ENCODE assay signal across 24 cellular contexts in the genomic region with DNA sequence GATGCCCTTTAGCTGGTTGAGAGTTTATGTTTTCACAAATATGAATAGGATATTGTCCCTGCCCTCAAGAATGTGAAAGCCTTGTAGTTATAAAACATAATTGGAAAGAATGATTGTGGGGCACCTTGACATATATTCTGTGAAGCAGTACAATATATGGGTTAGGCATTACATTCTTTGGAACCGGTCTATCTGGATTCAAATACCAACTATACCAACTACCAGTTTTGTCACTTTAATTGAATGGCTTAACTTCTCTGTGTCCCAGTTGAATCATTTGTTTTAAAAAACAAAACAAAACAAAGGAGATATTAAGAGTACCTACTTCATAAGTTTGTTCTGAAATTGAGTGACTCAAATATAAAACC.
"Had no signal": no experiment of that assay in that cellular context is flagged by ENCODE, and none has a peak within 500 bp of the region (broad histone marks: within the 10 kb centered on the region; RNA-seq: fewer than 3 reads in every experiment).

No MANE protein-coding gene starts in this region.

- H3K9me3 Mint-ChIP-seq: activated T-helper 17 cell treated with anti-CD3 and anti-CD28 coated beads, Interleukin-2, amount 50 U/mL, for 72 hours; endodermal cell; naive B cell; stimulated activated naive B cell treated with anti-CD40 and anti-IgM and Interleukin-4, amounts not matched to agents 10 μg/mL and 1 μg/mL and 100 μg/mL, for 72 hours; WTC11 had no signal

- H3K9me3 ChIP-seq: adrenal gland, ascending aorta, right lobe of liver had no signal

- H3K27ac Mint-ChIP-seq: activated naive CD8-positive, alpha-beta T cell; activated T-helper 17 cell treated with anti-CD3 and anti-CD28 coated beads, Interleukin-2, amount 50 U/mL, for 72 hours; endodermal cell; naive B cell; stimulated activated naive B cell treated with anti-CD40 and anti-IgM and Interleukin-4, amounts not matched to agents 10 μg/mL and 1 μg/mL and 100 μg/mL, for 72 hours; WTC11 had no signal

- H3K4me1 Mint-ChIP-seq: activated T-helper 17 cell treated with anti-CD3 and anti-CD28 coated beads, Interleukin-2, amount 50 U/mL, for 72 hours; naive B cell; neural crest cell; stimulated activated naive B cell treated with anti-CD40 and anti-IgM and Interleukin-4, amounts not matched to agents 10 μg/mL and 1 μg/mL and 100 μg/mL, for 72 hours had no signal

- H3K27ac ChIP-seq: adrenal gland, ascending aorta, brain microvascular endothelial cell, hepatocyte, right lobe of liver had no signal

- H3K27me3 ChIP-seq: adrenal gland, ascending aorta, brain microvascular endothelial cell, hepatocyte, right lobe of liver had no signal

- H3K4me3 Mint-ChIP-seq: activated naive CD8-positive, alpha-beta T cell; activated T-helper 17 cell treated with anti-CD3 and anti-CD28 coated beads, Interleukin-2, amount 50 U/mL, for 72 hours; endodermal cell; naive B cell; neural crest cell; stimulated activated naive B cell treated with anti-CD40 and anti-IgM and Interleukin-4, amounts not matched to agents 10 μg/mL and 1 μg/mL and 100 μg/mL, for 72 hours; WTC11 had no signal

- H3K27me3 Mint-ChIP-seq: activated naive CD8-positive, alpha-beta T cell; activated T-helper 17 cell treated with anti-CD3 and anti-CD28 coated beads, Interleukin-2, amount 50 U/mL, for 72 hours; naive B cell; stimulated activated naive B cell treated with anti-CD40 and anti-IgM and Interleukin-4, amounts not matched to agents 10 μg/mL and 1 μg/mL and 100 μg/mL, for 72 hours had no signal

- H3K79me2 ChIP-seq: hepatocyte had no signal

- FAIRE-seq: frontal cortex, small intestine had no signal

- H3K36me3 Mint-ChIP-seq: naive B cell, WTC11 had no signal

- H3K4me3 ChIP-seq: adrenal gland, ascending aorta, hepatocyte, right lobe of liver had no signal

- DNase-seq: activated naive CD4-positive, alpha-beta T cell; activated T-cell treated with anti-CD3 and anti-CD28 coated beads, Interleukin-2, amount 50 U/mL, for 1 hour; adrenal gland; brain microvascular endothelial cell; cortex of kidney; endodermal cell; erythroblast; glutamatergic neuron; kidney glomerular epithelial cell; mesenchymal stem cell; naive B cell; occipital lobe; right lobe of liver; small intestine; stimulated activated CD4-positive, alpha-beta T cell treated with anti-CD3 and anti-CD28 coated beads, Interleukin-15, amount 100 ng/mL, for 24 hours; stimulated activated naive B cell treated with anti-CD40 and anti-IgM and Interleukin-4, amounts not matched to agents 10 μg/mL and 1 μg/mL and 100 μg/mL, for 72 hours; T-helper 9 cell had no signal

- H3K4me1 ChIP-seq: ascending aorta, right lobe of liver had no signal

- H3K36me3 ChIP-seq: adrenal gland, ascending aorta, brain microvascular endothelial cell, right lobe of liver had no signal

- H2AFZ ChIP-seq: hepatocyte had no signal

- ATAC-seq: activated T-helper 17 cell treated with anti-CD3 and anti-CD28 coated beads, Interleukin-2, amount 50 U/mL, for 72 hours; right lobe of liver; stimulated activated naive B cell treated with anti-CD40 and anti-IgM and Interleukin-4, amounts not matched to agents 10 μg/mL and 1 μg/mL and 100 μg/mL, for 72 hours had no signal

- H3K4me2 ChIP-seq: hepatocyte had no signal
